ENCODE assay signal across 8 cellular contexts in the genomic region with DNA sequence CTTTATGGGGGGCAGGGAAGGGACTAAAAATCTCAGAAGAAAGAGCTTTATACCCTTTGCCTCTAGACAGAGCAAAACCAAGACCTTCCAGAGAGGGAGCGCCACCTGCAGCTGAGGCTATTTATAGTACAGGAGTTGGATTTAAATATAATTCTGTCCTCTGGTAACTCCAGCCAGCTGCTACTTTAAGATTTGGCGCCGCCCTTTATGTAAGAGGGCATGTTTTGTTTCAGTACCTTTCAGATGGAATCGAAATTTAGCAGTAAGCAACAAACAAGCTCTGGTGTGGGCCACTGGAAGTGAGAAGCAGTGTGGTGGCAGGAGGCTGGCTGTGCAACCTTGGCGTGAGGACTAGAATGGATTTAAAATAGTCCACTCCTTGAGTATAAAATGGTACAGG. TPM values are rescaled to one million over a fixed set of nuclear protein-coding genes. Genes with fewer than 3 reads are reported as not detected.
DNase-seq lines count a peak whose midpoint lies in the region; ATAC-seq and TF ChIP-seq lines count a peak whose summit lies in the region.

No MANE protein-coding gene starts in this region.

- TF ChIP-seq CTCF in 22Rv1 (IDR thresholded peaks at IDR 0.05) (peak; percentile 83), GM13977 (IDR thresholded peaks at IDR 0.05; ENCODE audit: extremely low read depth, insufficient read depth, missing control alignments) (peak; percentile 24), OCI-LY3 (IDR thresholded peaks at IDR 0.05; ENCODE audit: low read depth, low read length) (peak; percentile 40), cardiac fibroblast (IDR thresholded peaks at IDR 0.05; ENCODE audit: low read depth, low read length) (peak; percentile 51)

- peak overlapping the region; percentile 45 for H3K4me2 ChIP-seq in OCI-LY3 (ENCODE audit: low read length)

- POLR2A ChIA-PET in naive thymus-derived CD4-positive, alpha-beta T cell (lab: Charles Lee), result interaction anchor here (1.7 kb wide), 1 partner anchor 81 kb away, joined by 4 read pairs; the partner anchor contains the start of gene RNF227

- H3K4me1 Mint-ChIP-seq in naive thymus-derived CD4-positive, alpha-beta T cell, result peaks cover 4 to 13% (median 5%) of the 10 kb centered on the region in 7 donors

- H3K79me2 ChIP-seq in OCI-LY3 (ENCODE audit: low read length), result no peaks in the 10 kb centered on the region

- H3K27ac Mint-ChIP-seq in naive thymus-derived CD4-positive, alpha-beta T cell, result no peak overlapping the region

- H4K20me1 ChIP-seq in OCI-LY3 (ENCODE audit: insufficient read depth, low read length), result no peaks in the 10 kb centered on the region

- no peaks in the 10 kb centered on the region for H3K9me3 Mint-ChIP-seq in naive thymus-derived CD4-positive, alpha-beta T cell

- H3K27ac ChIP-seq in 22Rv1, result peak overlapping the region; percentile 24
- no peak overlapping the region for H3K27ac ChIP-seq in OCI-LY3 (ENCODE audit: low read length)
- H3K27ac ChIP-seq in naive thymus-derived CD4-positive, alpha-beta T cell (ENCODE audit: low read depth, low read length), result no peak overlapping the region

- H3K9me3 ChIP-seq in OCI-LY3 (ENCODE audit: insufficient read depth, low read length), result no peaks in the 10 kb centered on the region
- no peaks in the 10 kb centered on the region for H3K9me3 ChIP-seq in naive thymus-derived CD4-positive, alpha-beta T cell (ENCODE audit: control insufficient read depth in 2 of 3, low read length in 3 of 3)

- peaks cover 4% of the 10 kb centered on the region; the same call in 1 of the 2 replicates for H3K27me3 ChIP-seq in OCI-LY3 (ENCODE audit: low read depth, low read length)
- peaks cover under 1 to 4% of the 10 kb centered on the region in 2 donors for H3K27me3 ChIP-seq in naive thymus-derived CD4-positive, alpha-beta T cell (ENCODE audit: control insufficient read depth in 2 of 2, insufficient read depth in 2 of 2, low read length in 2 of 2)

- no peak for DNase-seq in GM13977 (ENCODE audit: low spot score)
- peak; percentile 56 to 65 for DNase-seq in cardiac fibroblast (ENCODE audit: low read depth in 2 of 2)
- peak in 5 of 9 donors; percentile 12 to 37 (median 27) for DNase-seq in naive thymus-derived CD4-positive, alpha-beta T cell
- DNase-seq in globus pallidus (ENCODE audit: low spot score), result no peak

- intact Hi-C loops in naive thymus-derived CD4-positive, alpha-beta T cell (cut with micrococcal nuclease), result no loop called here

- H3K4me1 ChIP-seq in OCI-LY3 (ENCODE audit: low read length), result peaks cover 10% of the 10 kb centered on the region; the same call in 1 of the 2 replicates
- peaks cover 1 to 2% of the 10 kb centered on the region in 2 donors for H3K4me1 ChIP-seq in naive thymus-derived CD4-positive, alpha-beta T cell (ENCODE audit: control insufficient read depth in 2 of 2, insufficient read depth in 2 of 2, low read length in 2 of 2)

- in situ Hi-C loops in GM13977 (cut with MboI; ENCODE audit: low pct_unique_long_range_greater_than_20kb, low sequenced_read_pairs, unreplicated experiment), result no loop called here

- H3K36me3 ChIP-seq in OCI-LY3 (replicated peaks; ENCODE audit: low read depth, low read length), result no peaks in the 10 kb centered on the region
- H3K36me3 ChIP-seq in naive thymus-derived CD4-positive, alpha-beta T cell (ENCODE audit: control insufficient read depth in 2 of 3, insufficient read depth in 3 of 3, low read length in 3 of 3), result no peaks in the 10 kb centered on the region

- no peak overlapping the region for H2AFZ ChIP-seq in OCI-LY3 (ENCODE audit: low read depth, low read length)

- ATAC-seq in naive thymus-derived CD4-positive, alpha-beta T cell, result peak; percentile 58
- ATAC-seq in HG03469 (IDR thresholded peaks at IDR 0.05; ENCODE audit: unreplicated experiment), result no peak
- no peak for ATAC-seq in HG03457 (IDR thresholded peaks at IDR 0.05; ENCODE audit: unreplicated experiment)

- peaks cover 13 to 56% (median 21%) of the 10 kb centered on the region in 5 donors for H3K27me3 Mint-ChIP-seq in naive thymus-derived CD4-positive, alpha-beta T cell

- CTCF ChIA-PET in naive thymus-derived CD4-positive, alpha-beta T cell (lab: Charles Lee), result interaction anchor here (0.9 to 1.2 kb wide), 5 partner anchors 9 to 254 kb away, joined by 3 to 7 read pairs (median 4); no protein-coding TSS in a partner anchor

- no peak overlapping the region for H3K9ac ChIP-seq in OCI-LY3 (ENCODE audit: low read length)

- no peaks in the 10 kb centered on the region for H3K36me3 Mint-ChIP-seq in naive thymus-derived CD4-positive, alpha-beta T cell

- no peak overlapping the region for H3K4me3 Mint-ChIP-seq in naive thymus-derived CD4-positive, alpha-beta T cell

- peak overlapping the region; percentile 5; the same call in 1 of the 2 replicates for H3K4me3 ChIP-seq in OCI-LY3 (ENCODE audit: low read length)
- H3K4me3 ChIP-seq in cardiac fibroblast (replicated peaks in 1 of 2; ENCODE audit: low read depth in 2 of 2, low read length in 2 of 2), result no peak overlapping the region
- H3K4me3 ChIP-seq in naive thymus-derived CD4-positive, alpha-beta T cell (ENCODE audit: low read length), result no peak overlapping the region

RNA-seq across cellular contexts. Expression of gene GUCY2D, which starts 5.2 kb away (rescaled TPM):
- total RNA-seq in naive thymus-derived CD4-positive, alpha-beta T cell, result under 1 TPM in 3 of 5 experiments, not detected in 2; 0.07 to 0.32 (median 0.20) TPM
- under 1 TPM in 1 of 2 donors, not detected in 1; 0.98 TPM for polyA plus RNA-seq in naive thymus-derived CD4-positive, alpha-beta T cell

RNA-seq across cellular contexts. Expression of gene ALOX15B, which starts 41.7 kb away (rescaled TPM):
- total RNA-seq in naive thymus-derived CD4-positive, alpha-beta T cell, result under 1 TPM in 1 of 5 experiments, not detected in 4; 0.61 TPM
- not detected for polyA plus RNA-seq in naive thymus-derived CD4-positive, alpha-beta T cell

Comparison
In these comparisons a context has a peak if more than half of its experiments do, and no peak if none do; other contexts are left out.
1. CTCF ChIP-seq: peak in every context shown above with its lines; median percentile 83 in 22Rv1; 51 in cardiac fibroblast; 40 in OCI-LY3; 24 in GM13977.
2. DNase-seq: peak in cardiac fibroblast (2 of 2) and naive thymus-derived CD4-positive, alpha-beta T cell (5 of 9); none in GM13977 (single experiment) and globus pallidus (single experiment).